14 cellular contexts compared by ENCODE assay signal in genomic region chr5:127231118-127231517, GRCh38. TPM values are rescaled to one million over a fixed set of nuclear protein-coding genes. Genes with fewer than 3 reads are reported as not detected.
DNase-seq lines count a peak whose midpoint lies in the region; ATAC-seq and TF ChIP-seq lines count a peak whose summit lies in the region.
"Had no signal": no experiment of that assay in that cellular context is flagged by ENCODE, and none has a peak within 500 bp of the region (broad histone marks: within the 10 kb centered on the region; RNA-seq: fewer than 3 reads in every experiment).

No MANE protein-coding gene starts in this region.

- CTCF ChIA-PET in activated naive CD4-positive, alpha-beta T cell treated with anti-CD3 and anti-CD28 coated beads, Interleukin-2, amount 10 ng/mL, durations not matched to agents 7 days and 5 days (lab: Charles Lee), result no interaction called here

- no peak for DNase-seq in activated naive CD4-positive, alpha-beta T cell treated with anti-CD3 and anti-CD28 coated beads, Interleukin-2, amount 10 ng/mL, durations not matched to agents 7 days and 5 days
- DNase-seq in immature natural killer cell (no peak), neural crest cell (ENCODE audit: low read depth, low spot score) (no peak), right cardiac atrium (no peak), midbrain (lab: John Stamatoyannopoulos, UW) (no peak), ureter (ENCODE audit: low spot score) (no peak)
- DNase-seq: BE2C, DMS153, EL, NCI-H187 treated with DMSO at 0.1 percent for 48 hours, SHP77 had no signal

- no peak for ATAC-seq in right cardiac atrium
- ATAC-seq: HepG2 had no signal

- peak overlapping the region; percentile 79 for H3K27ac Mint-ChIP-seq in activated naive CD4-positive, alpha-beta T cell treated with anti-CD3 and anti-CD28 coated beads, Interleukin-2, amount 50 U/mL, for 24 hours
- no peak overlapping the region for H3K27ac Mint-ChIP-seq in activated naive CD4-positive, alpha-beta T cell treated with anti-CD3 and anti-CD28 coated beads, Interleukin-2, amount 10 ng/mL, durations not matched to agents 7 days and 5 days
- H3K27ac Mint-ChIP-seq in IgD-negative memory B cell (peak overlapping the region in 2 of 3 donors; percentile 26 to 87), immature natural killer cell (peak overlapping the region in 1 of 6 donors; percentile 24), neural crest cell (ENCODE audit: unreplicated experiment) (no peak overlapping the region)

- intact Hi-C loops in right cardiac atrium (cut with DNase I), result no loop called here

- no peaks in the 10 kb centered on the region for H3K9me3 Mint-ChIP-seq in activated naive CD4-positive, alpha-beta T cell treated with anti-CD3 and anti-CD28 coated beads, Interleukin-2, amount 50 U/mL, for 24 hours
- H3K9me3 Mint-ChIP-seq in activated naive CD4-positive, alpha-beta T cell treated with anti-CD3 and anti-CD28 coated beads, Interleukin-2, amount 10 ng/mL, durations not matched to agents 7 days and 5 days, result peaks cover 2% of the 10 kb centered on the region
- H3K9me3 Mint-ChIP-seq in IgD-negative memory B cell (peaks cover 0 to 2% (median 0%) of the 10 kb centered on the region in 3 donors), immature natural killer cell (no peaks in the 10 kb centered on the region), neural crest cell (no peaks in the 10 kb centered on the region)

- H3K27ac ChIP-seq in right cardiac atrium (ENCODE audit: low read length), result no peak overlapping the region

- H3K27me3 Mint-ChIP-seq in activated naive CD4-positive, alpha-beta T cell treated with anti-CD3 and anti-CD28 coated beads, Interleukin-2, amount 50 U/mL, for 24 hours, result no peaks in the 10 kb centered on the region
- H3K27me3 Mint-ChIP-seq in activated naive CD4-positive, alpha-beta T cell treated with anti-CD3 and anti-CD28 coated beads, Interleukin-2, amount 10 ng/mL, durations not matched to agents 7 days and 5 days, result peaks cover 18% of the 10 kb centered on the region
- H3K27me3 Mint-ChIP-seq in IgD-negative memory B cell (no peaks in the 10 kb centered on the region), immature natural killer cell (ENCODE audit: low read depth in 3 of 3) (peaks cover 0 to 1% (median 0%) of the 10 kb centered on the region in 3 donors), neural crest cell (ENCODE audit: low read depth) (peaks cover 19% of the 10 kb centered on the region)

- H3K4me1 ChIP-seq in right cardiac atrium (ENCODE audit: control insufficient read depth, insufficient read depth, low read length), result no peaks in the 10 kb centered on the region
- H3K4me1 ChIP-seq: BE2C had no signal

- H3K36me3 Mint-ChIP-seq in activated naive CD4-positive, alpha-beta T cell treated with anti-CD3 and anti-CD28 coated beads, Interleukin-2, amount 50 U/mL, for 24 hours, result peaks cover 9% of the 10 kb centered on the region
- H3K36me3 Mint-ChIP-seq in activated naive CD4-positive, alpha-beta T cell treated with anti-CD3 and anti-CD28 coated beads, Interleukin-2, amount 10 ng/mL, durations not matched to agents 7 days and 5 days, result no peaks in the 10 kb centered on the region
- H3K36me3 Mint-ChIP-seq in IgD-negative memory B cell, result peaks cover 3% of the 10 kb centered on the region
- peaks cover 0 to 7% (median 0%) of the 10 kb centered on the region in 3 donors for H3K36me3 Mint-ChIP-seq in immature natural killer cell
- H3K36me3 Mint-ChIP-seq in neural crest cell (ENCODE audit: low read depth), result no peaks in the 10 kb centered on the region

- peaks cover 15% of the 10 kb centered on the region for H3K4me1 Mint-ChIP-seq in activated naive CD4-positive, alpha-beta T cell treated with anti-CD3 and anti-CD28 coated beads, Interleukin-2, amount 50 U/mL, for 24 hours
- peaks cover 16% of the 10 kb centered on the region for H3K4me1 Mint-ChIP-seq in activated naive CD4-positive, alpha-beta T cell treated with anti-CD3 and anti-CD28 coated beads, Interleukin-2, amount 10 ng/mL, durations not matched to agents 7 days and 5 days
- H3K4me1 Mint-ChIP-seq in IgD-negative memory B cell, result peaks cover 10 to 25% (median 11%) of the 10 kb centered on the region in 3 donors
- H3K4me1 Mint-ChIP-seq in immature natural killer cell, result peaks cover 14 to 17% of the 10 kb centered on the region in 2 donors
- peaks cover 5% of the 10 kb centered on the region for H3K4me1 Mint-ChIP-seq in neural crest cell

- WGBS in right cardiac atrium, result 95% methylated on average over 3 of the region's 3 CpGs

- H3K4me3 Mint-ChIP-seq in activated naive CD4-positive, alpha-beta T cell treated with anti-CD3 and anti-CD28 coated beads, Interleukin-2, amount 50 U/mL, for 24 hours, result peak overlapping the region; percentile 6
- H3K4me3 Mint-ChIP-seq in activated naive CD4-positive, alpha-beta T cell treated with anti-CD3 and anti-CD28 coated beads, Interleukin-2, amount 10 ng/mL, durations not matched to agents 7 days and 5 days, result no peak overlapping the region
- peak overlapping the region; percentile 49 to 84 (median 77) for H3K4me3 Mint-ChIP-seq in IgD-negative memory B cell
- H3K4me3 Mint-ChIP-seq in immature natural killer cell, result peak overlapping the region; percentile 6 to 83 (median 57)
- H3K4me3 Mint-ChIP-seq in neural crest cell, result peak overlapping the region; percentile 14

- no peaks in the 10 kb centered on the region for H3K27me3 ChIP-seq in right cardiac atrium (ENCODE audit: control insufficient read depth, insufficient read depth)
- H3K27me3 ChIP-seq: BE2C had no signal

- H3K4me3 ChIP-seq in right cardiac atrium (ENCODE audit: low read length), result no peak overlapping the region

- no peak for TF ChIP-seq CTCF in neural crest cell (conservative IDR thresholded peaks at IDR 0.05)

- H3K9me3 ChIP-seq in right cardiac atrium (ENCODE audit: control insufficient read depth, low read length), result no peaks in the 10 kb centered on the region
- H3K9me3 ChIP-seq: BE2C had no signal

RNA-seq across cellular contexts. Expression of gene MEGF10, which starts 59.5 kb away (rescaled TPM):
- polyA plus RNA-seq in IgD-negative memory B cell (not detected), immature natural killer cell (not detected), right cardiac atrium (0.25 TPM)
- total RNA-seq in neural crest cell (90.2 and 96.1 TPM in 2 replicates), right cardiac atrium (1 to 10 TPM in 3 of 4 donors, under 1 TPM in 1; 0.47 to 2.7 (median 1.4) TPM), ureter (1.1 TPM)
- total RNA-seq: HepG2 had no signal
- polyA plus RNA-seq: HepG2 had no signal

Comparison
In these comparisons a context has a peak if more than half of its experiments do, and no peak if none do; other contexts are left out.
1. H3K27ac Mint-ChIP-seq: peak in activated naive CD4-positive, alpha-beta T cell treated with anti-CD3 and anti-CD28 coated beads, Interleukin-2, amount 50 U/mL, for 24 hours (single experiment) and IgD-negative memory B cell (2 of 3); none in activated naive CD4-positive, alpha-beta T cell treated with anti-CD3 and anti-CD28 coated beads, Interleukin-2, amount 10 ng/mL, durations not matched to agents 7 days and 5 days (single experiment) and neural crest cell (single experiment).
2. RNA of gene MEGF10, which starts 59.5 kb away (total RNA-seq): 90.2 to 96.1 TPM in neural crest cell; 0.47 to 2.7 TPM in right cardiac atrium and 1.1 TPM in ureter (single experiment); every median in the first group is over 10 times any median in the second.